1 cellular context compared by ENCODE assay signal in the genomic region with DNA sequence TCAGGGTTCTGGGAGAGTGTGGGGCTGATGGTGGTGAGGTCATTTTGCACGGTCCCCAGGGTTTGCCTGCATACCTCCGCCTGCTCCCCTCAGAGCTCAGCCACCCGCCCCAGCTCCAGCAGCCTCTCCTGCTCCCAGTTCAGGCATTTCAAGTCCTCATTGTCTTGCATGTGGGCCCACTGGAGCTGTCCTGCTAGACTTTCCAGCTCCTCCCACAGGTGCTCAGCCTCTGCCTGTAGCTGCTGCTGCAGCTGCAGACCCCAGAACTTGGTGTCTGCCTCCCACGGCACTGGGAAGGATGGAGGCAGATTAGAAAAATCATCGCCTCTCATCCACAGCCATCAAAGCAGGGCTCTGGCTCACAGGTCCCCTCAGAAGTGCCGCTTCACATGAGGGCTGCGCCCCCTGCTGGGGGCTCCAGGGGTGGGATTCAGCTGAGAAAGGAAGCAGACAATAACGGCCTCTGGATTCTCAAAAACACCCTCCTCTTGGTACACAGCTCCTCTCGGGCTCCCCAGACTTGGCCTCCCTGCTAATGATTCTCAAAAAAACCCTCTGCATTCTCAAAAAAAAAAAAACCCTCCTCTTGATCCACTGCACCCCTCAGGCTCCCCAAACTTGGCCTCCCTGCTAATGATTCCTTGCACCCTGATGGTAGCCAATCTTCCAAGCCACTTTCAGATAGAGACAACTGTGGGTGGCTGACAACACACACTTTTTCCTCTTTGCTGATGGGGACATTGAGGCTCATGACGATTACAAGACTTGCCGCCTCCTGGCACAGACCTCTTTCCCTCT.
TF ChIP-seq lines count a peak whose summit lies in the region.

No MANE protein-coding gene starts in this region.

TF ChIP-seq in K562, 482 proteins besides CTCF, POLR2A, EP300 and RAD21 (continued from another document):
- TF ChIP-seq, protein P1, sequence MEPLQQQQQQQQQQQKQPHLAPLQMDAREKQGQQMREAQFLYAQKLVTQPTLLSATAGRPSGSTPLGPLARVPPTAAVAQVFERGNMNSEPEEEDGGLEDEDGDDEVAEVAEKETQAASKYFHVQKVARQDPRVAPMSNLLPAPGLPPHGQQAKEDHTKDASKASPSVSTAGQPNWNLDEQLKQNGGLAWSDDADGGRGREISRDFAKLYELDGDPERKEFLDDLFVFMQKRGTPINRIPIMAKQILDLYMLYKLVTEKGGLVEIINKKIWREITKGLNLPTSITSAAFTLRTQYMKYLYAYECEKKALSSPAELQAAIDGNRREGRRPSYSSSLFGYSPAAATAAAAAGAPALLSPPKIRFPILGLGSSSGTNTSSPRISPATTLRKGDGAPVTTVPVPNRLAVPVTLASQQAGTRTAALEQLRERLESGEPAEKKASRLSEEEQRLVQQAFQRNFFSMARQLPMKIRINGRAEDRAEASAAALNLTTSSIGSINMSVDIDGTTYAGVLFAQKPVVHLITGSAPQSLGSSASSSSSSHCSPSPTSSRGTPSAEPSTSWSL (CRISPR knock-in tag; IDR thresholded peaks at IDR 0.05; ENCODE audit: borderline replicate concordance) = no peak
- TF ChIP-seq, protein P2, sequence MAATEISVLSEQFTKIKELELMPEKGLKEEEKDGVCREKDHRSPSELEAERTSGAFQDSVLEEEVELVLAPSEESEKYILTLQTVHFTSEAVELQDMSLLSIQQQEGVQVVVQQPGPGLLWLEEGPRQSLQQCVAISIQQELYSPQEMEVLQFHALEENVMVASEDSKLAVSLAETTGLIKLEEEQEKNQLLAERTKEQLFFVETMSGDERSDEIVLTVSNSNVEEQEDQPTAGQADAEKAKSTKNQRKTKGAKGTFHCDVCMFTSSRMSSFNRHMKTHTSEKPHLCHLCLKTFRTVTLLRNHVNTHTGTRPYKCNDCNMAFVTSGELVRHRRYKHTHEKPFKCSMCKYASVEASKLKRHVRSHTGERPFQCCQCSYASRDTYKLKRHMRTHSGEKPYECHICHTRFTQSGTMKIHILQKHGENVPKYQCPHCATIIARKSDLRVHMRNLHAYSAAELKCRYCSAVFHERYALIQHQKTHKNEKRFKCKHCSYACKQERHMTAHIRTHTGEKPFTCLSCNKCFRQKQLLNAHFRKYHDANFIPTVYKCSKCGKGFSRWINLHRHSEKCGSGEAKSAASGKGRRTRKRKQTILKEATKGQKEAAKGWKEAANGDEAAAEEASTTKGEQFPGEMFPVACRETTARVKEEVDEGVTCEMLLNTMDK (IDR thresholded peaks at IDR 0.05; ENCODE audit: borderline replicate concordance, insufficient read depth, low read depth, low read length, poor library complexity, severe bottlenecking) = peak; percentile 86
- TF ChIP-seq, protein P3, sequence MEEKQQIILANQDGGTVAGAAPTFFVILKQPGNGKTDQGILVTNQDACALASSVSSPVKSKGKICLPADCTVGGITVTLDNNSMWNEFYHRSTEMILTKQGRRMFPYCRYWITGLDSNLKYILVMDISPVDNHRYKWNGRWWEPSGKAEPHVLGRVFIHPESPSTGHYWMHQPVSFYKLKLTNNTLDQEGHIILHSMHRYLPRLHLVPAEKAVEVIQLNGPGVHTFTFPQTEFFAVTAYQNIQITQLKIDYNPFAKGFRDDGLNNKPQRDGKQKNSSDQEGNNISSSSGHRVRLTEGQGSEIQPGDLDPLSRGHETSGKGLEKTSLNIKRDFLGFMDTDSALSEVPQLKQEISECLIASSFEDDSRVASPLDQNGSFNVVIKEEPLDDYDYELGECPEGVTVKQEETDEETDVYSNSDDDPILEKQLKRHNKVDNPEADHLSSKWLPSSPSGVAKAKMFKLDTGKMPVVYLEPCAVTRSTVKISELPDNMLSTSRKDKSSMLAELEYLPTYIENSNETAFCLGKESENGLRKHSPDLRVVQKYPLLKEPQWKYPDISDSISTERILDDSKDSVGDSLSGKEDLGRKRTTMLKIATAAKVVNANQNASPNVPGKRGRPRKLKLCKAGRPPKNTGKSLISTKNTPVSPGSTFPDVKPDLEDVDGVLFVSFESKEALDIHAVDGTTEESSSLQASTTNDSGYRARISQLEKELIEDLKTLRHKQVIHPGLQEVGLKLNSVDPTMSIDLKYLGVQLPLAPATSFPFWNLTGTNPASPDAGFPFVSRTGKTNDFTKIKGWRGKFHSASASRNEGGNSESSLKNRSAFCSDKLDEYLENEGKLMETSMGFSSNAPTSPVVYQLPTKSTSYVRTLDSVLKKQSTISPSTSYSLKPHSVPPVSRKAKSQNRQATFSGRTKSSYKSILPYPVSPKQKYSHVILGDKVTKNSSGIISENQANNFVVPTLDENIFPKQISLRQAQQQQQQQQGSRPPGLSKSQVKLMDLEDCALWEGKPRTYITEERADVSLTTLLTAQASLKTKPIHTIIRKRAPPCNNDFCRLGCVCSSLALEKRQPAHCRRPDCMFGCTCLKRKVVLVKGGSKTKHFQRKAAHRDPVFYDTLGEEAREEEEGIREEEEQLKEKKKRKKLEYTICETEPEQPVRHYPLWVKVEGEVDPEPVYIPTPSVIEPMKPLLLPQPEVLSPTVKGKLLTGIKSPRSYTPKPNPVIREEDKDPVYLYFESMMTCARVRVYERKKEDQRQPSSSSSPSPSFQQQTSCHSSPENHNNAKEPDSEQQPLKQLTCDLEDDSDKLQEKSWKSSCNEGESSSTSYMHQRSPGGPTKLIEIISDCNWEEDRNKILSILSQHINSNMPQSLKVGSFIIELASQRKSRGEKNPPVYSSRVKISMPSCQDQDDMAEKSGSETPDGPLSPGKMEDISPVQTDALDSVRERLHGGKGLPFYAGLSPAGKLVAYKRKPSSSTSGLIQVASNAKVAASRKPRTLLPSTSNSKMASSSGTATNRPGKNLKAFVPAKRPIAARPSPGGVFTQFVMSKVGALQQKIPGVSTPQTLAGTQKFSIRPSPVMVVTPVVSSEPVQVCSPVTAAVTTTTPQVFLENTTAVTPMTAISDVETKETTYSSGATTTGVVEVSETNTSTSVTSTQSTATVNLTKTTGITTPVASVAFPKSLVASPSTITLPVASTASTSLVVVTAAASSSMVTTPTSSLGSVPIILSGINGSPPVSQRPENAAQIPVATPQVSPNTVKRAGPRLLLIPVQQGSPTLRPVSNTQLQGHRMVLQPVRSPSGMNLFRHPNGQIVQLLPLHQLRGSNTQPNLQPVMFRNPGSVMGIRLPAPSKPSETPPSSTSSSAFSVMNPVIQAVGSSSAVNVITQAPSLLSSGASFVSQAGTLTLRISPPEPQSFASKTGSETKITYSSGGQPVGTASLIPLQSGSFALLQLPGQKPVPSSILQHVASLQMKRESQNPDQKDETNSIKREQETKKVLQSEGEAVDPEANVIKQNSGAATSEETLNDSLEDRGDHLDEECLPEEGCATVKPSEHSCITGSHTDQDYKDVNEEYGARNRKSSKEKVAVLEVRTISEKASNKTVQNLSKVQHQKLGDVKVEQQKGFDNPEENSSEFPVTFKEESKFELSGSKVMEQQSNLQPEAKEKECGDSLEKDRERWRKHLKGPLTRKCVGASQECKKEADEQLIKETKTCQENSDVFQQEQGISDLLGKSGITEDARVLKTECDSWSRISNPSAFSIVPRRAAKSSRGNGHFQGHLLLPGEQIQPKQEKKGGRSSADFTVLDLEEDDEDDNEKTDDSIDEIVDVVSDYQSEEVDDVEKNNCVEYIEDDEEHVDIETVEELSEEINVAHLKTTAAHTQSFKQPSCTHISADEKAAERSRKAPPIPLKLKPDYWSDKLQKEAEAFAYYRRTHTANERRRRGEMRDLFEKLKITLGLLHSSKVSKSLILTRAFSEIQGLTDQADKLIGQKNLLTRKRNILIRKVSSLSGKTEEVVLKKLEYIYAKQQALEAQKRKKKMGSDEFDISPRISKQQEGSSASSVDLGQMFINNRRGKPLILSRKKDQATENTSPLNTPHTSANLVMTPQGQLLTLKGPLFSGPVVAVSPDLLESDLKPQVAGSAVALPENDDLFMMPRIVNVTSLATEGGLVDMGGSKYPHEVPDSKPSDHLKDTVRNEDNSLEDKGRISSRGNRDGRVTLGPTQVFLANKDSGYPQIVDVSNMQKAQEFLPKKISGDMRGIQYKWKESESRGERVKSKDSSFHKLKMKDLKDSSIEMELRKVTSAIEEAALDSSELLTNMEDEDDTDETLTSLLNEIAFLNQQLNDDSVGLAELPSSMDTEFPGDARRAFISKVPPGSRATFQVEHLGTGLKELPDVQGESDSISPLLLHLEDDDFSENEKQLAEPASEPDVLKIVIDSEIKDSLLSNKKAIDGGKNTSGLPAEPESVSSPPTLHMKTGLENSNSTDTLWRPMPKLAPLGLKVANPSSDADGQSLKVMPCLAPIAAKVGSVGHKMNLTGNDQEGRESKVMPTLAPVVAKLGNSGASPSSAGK (IDR thresholded peaks at IDR 0.05) = no peak
- no peak for TF ChIP-seq PCBP1 (IDR thresholded peaks at IDR 0.05; ENCODE audit: low read depth, low read length, poor library complexity, severe bottlenecking)
- TF ChIP-seq MTA1 (IDR thresholded peaks at IDR 0.05; ENCODE audit: borderline replicate concordance) = no peak
- no peak for TF ChIP-seq RBFOX2 (IDR thresholded peaks at IDR 0.05; ENCODE audit: low read depth, low read length)
- TF ChIP-seq, protein P4, sequence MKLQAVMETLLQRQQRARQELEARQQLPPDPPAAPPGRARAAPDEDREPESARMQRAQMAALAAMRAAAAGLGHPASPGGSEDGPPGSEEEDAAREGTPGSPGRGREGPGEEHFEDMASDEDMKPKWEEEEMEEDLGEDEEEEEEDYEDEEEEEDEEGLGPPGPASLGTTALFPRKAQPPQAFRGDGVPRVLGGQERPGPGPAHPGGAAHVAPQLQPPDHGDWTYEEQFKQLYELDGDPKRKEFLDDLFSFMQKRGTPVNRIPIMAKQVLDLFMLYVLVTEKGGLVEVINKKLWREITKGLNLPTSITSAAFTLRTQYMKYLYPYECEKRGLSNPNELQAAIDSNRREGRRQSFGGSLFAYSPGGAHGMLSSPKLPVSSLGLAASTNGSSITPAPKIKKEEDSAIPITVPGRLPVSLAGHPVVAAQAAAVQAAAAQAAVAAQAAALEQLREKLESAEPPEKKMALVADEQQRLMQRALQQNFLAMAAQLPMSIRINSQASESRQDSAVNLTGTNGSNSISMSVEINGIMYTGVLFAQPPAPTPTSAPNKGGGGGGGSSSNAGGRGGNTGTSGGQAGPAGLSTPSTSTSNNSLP (IDR thresholded peaks at IDR 0.05; ENCODE audit: borderline replicate concordance, low read depth, low read length) = no peak
- TF ChIP-seq KLF16 (IDR thresholded peaks at IDR 0.05) = 0 out of 2 replicates have a peak, but pooled peaks have one; percentile 32
- TF ChIP-seq, protein P5, sequence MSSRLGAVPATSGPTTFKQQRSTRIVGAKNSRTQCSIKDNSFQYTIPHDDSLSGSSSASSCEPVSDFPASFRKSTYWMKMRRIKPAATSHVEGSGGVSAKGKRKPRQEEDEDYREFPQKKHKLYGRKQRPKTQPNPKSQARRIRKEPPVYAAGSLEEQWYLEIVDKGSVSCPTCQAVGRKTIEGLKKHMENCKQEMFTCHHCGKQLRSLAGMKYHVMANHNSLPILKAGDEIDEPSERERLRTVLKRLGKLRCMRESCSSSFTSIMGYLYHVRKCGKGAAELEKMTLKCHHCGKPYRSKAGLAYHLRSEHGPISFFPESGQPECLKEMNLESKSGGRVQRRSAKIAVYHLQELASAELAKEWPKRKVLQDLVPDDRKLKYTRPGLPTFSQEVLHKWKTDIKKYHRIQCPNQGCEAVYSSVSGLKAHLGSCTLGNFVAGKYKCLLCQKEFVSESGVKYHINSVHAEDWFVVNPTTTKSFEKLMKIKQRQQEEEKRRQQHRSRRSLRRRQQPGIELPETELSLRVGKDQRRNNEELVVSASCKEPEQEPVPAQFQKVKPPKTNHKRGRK (tag; IDR thresholded peaks at IDR 0.05) = no peak
- TF ChIP-seq POLR2AphosphoS5 (IDR thresholded peaks at IDR 0.05; ENCODE audit: control insufficient read depth, insufficient read depth, low read depth, low read length) = no peak
- no peak for TF ChIP-seq ZNF384 (IDR thresholded peaks at IDR 0.05; ENCODE audit: low read depth, low read length)
- no peak for TF ChIP-seq ZFP36 (IDR thresholded peaks at IDR 0.05; ENCODE audit: low read depth, low read length, partially characterized antibody)
- TF ChIP-seq, protein P6, sequence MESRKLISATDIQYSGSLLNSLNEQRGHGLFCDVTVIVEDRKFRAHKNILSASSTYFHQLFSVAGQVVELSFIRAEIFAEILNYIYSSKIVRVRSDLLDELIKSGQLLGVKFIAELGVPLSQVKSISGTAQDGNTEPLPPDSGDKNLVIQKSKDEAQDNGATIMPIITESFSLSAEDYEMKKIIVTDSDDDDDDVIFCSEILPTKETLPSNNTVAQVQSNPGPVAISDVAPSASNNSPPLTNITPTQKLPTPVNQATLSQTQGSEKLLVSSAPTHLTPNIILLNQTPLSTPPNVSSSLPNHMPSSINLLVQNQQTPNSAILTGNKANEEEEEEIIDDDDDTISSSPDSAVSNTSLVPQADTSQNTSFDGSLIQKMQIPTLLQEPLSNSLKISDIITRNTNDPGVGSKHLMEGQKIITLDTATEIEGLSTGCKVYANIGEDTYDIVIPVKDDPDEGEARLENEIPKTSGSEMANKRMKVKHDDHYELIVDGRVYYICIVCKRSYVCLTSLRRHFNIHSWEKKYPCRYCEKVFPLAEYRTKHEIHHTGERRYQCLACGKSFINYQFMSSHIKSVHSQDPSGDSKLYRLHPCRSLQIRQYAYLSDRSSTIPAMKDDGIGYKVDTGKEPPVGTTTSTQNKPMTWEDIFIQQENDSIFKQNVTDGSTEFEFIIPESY (CRISPR knock-in tag; IDR thresholded peaks at IDR 0.05) = no peak
